ENCODE assay signal across 2 cellular contexts in genomic region chr3:113897373-113897777, GRCh38.
TF ChIP-seq lines count a peak whose summit lies in the region.

No MANE protein-coding gene starts in this region.

TF ChIP-seq in IMR-90, 13 proteins besides CTCF, POLR2A, EP300 and RAD21 (continued from another document):
- TF ChIP-seq, protein P1, sequence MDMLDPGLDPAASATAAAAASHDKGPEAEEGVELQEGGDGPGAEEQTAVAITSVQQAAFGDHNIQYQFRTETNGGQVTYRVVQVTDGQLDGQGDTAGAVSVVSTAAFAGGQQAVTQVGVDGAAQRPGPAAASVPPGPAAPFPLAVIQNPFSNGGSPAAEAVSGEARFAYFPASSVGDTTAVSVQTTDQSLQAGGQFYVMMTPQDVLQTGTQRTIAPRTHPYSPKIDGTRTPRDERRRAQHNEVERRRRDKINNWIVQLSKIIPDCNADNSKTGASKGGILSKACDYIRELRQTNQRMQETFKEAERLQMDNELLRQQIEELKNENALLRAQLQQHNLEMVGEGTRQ (IDR thresholded peaks at IDR 0.05; ENCODE audit: low read depth, low read length): no peak
- TF ChIP-seq BHLHE40 (IDR thresholded peaks at IDR 0.05; ENCODE audit: low read depth, low read length) (no peak), FOS (IDR thresholded peaks at IDR 0.05; ENCODE audit: low read depth, low read length) (no peak), NFE2L2 (IDR thresholded peaks at IDR 0.05; ENCODE audit: low read depth, low read length) (no peak), MAZ (IDR thresholded peaks at IDR 0.05; ENCODE audit: borderline replicate concordance, low read depth, low read length) (no peak), RFX5 (IDR thresholded peaks at IDR 0.05; ENCODE audit: low read depth, low read length) (no peak), MAFK (IDR thresholded peaks at IDR 0.05; ENCODE audit: low read depth, low read length) (no peak), CHD1 (IDR thresholded peaks at IDR 0.05; ENCODE audit: low read depth, low read length) (no peak), RCOR1 (IDR thresholded peaks at IDR 0.05; ENCODE audit: insufficient replicate concordance, low read length) (no peak)
- TF ChIP-seq, protein P2, sequence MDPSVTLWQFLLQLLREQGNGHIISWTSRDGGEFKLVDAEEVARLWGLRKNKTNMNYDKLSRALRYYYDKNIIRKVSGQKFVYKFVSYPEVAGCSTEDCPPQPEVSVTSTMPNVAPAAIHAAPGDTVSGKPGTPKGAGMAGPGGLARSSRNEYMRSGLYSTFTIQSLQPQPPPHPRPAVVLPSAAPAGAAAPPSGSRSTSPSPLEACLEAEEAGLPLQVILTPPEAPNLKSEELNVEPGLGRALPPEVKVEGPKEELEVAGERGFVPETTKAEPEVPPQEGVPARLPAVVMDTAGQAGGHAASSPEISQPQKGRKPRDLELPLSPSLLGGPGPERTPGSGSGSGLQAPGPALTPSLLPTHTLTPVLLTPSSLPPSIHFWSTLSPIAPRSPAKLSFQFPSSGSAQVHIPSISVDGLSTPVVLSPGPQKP (IDR thresholded peaks at IDR 0.05; ENCODE audit: borderline replicate concordance, low read depth, low read length): no peak
TF ChIP-seq in IMR-90: peak in this region for 0.

TF ChIP-seq in WTC11, 78 proteins besides CTCF, POLR2A, EP300 and RAD21 (continued from another document):
- TF ChIP-seq, protein P3, sequence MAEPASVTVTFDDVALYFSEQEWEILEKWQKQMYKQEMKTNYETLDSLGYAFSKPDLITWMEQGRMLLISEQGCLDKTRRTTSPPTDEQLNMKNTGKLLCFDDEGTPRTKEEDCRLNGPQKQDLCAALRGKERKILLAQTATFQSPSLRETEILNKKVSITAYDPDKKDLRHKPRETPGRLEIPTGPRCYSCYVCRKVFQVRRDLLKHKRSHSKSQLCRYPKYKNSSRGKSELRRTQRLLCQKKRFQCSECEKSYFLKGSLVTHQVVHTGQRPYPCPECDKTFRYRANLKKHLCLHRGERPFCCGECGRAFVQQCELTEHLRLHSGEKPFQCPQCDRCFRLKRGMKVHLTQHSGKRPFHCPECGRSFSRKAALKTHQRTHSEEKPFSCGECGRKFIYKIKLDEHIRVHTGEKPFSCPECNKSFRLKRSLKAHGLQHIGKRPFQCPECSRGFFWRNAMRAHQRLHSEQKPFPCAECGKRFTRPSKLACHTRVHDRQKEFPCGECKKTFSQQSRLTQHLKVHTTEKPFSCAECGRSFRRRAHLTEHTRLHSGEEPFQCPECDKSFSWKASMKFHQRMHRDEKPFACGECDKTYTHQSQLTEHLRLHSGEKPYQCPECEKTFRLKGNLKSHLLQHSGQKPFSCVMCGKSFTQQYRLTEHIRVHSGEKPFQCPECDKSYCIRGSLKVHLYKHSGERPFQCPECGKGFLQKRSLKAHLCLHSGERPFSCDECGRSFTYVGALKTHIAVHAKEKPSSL (CRISPR knock-in tag; conservative IDR thresholded peaks at IDR 0.05): no peak
- no peak for TF ChIP-seq ETV6 (CRISPR knock-in tag; IDR thresholded peaks at IDR 0.05)
- TF ChIP-seq MYBL2 (CRISPR knock-in tag; IDR thresholded peaks at IDR 0.05): no peak
- no peak for TF ChIP-seq ZNF317 (CRISPR knock-in tag; IDR thresholded peaks at IDR 0.05; ENCODE audit: borderline replicate concordance, low read depth)
- TF ChIP-seq TEAD4 (CRISPR knock-in tag; IDR thresholded peaks at IDR 0.05): no peak
- no peak for TF ChIP-seq NFYB (CRISPR knock-in tag; conservative IDR thresholded peaks at IDR 0.05; ENCODE audit: low read depth)
- no peak for TF ChIP-seq FOXP1 (CRISPR knock-in tag; IDR thresholded peaks at IDR 0.05; ENCODE audit: borderline replicate concordance)
- no peak for TF ChIP-seq JAZF1 (CRISPR knock-in tag; IDR thresholded peaks at IDR 0.05)
- TF ChIP-seq, protein P4, sequence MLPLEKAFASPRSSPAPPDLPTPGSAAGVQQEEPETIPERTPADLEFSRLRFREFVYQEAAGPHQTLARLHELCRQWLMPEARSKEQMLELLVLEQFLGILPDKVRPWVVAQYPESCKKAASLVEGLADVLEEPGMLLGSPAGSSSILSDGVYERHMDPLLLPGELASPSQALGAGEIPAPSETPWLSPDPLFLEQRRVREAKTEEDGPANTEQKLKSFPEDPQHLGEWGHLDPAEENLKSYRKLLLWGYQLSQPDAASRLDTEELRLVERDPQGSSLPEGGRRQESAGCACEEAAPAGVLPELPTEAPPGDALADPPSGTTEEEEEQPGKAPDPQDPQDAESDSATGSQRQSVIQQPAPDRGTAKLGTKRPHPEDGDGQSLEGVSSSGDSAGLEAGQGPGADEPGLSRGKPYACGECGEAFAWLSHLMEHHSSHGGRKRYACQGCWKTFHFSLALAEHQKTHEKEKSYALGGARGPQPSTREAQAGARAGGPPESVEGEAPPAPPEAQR (CRISPR knock-in tag; IDR thresholded peaks at IDR 0.05): no peak
- TF ChIP-seq, protein P5, sequence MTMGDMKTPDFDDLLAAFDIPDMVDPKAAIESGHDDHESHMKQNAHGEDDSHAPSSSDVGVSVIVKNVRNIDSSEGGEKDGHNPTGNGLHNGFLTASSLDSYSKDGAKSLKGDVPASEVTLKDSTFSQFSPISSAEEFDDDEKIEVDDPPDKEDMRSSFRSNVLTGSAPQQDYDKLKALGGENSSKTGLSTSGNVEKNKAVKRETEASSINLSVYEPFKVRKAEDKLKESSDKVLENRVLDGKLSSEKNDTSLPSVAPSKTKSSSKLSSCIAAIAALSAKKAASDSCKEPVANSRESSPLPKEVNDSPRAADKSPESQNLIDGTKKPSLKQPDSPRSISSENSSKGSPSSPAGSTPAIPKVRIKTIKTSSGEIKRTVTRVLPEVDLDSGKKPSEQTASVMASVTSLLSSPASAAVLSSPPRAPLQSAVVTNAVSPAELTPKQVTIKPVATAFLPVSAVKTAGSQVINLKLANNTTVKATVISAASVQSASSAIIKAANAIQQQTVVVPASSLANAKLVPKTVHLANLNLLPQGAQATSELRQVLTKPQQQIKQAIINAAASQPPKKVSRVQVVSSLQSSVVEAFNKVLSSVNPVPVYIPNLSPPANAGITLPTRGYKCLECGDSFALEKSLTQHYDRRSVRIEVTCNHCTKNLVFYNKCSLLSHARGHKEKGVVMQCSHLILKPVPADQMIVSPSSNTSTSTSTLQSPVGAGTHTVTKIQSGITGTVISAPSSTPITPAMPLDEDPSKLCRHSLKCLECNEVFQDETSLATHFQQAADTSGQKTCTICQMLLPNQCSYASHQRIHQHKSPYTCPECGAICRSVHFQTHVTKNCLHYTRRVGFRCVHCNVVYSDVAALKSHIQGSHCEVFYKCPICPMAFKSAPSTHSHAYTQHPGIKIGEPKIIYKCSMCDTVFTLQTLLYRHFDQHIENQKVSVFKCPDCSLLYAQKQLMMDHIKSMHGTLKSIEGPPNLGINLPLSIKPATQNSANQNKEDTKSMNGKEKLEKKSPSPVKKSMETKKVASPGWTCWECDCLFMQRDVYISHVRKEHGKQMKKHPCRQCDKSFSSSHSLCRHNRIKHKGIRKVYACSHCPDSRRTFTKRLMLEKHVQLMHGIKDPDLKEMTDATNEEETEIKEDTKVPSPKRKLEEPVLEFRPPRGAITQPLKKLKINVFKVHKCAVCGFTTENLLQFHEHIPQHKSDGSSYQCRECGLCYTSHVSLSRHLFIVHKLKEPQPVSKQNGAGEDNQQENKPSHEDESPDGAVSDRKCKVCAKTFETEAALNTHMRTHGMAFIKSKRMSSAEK (CRISPR knock-in tag; IDR thresholded peaks at IDR 0.05; ENCODE audit: borderline replicate concordance): no peak
- TF ChIP-seq STAT6 (CRISPR knock-in tag; conservative IDR thresholded peaks at IDR 0.05; ENCODE audit: low read depth): no peak
- TF ChIP-seq, protein P6, sequence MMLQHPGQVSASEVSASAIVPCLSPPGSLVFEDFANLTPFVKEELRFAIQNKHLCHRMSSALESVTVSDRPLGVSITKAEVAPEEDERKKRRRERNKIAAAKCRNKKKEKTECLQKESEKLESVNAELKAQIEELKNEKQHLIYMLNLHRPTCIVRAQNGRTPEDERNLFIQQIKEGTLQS (CRISPR knock-in tag; conservative IDR thresholded peaks at IDR 0.05): no peak
- TF ChIP-seq ZNF423 (CRISPR knock-in tag; IDR thresholded peaks at IDR 0.05): no peak
- TF ChIP-seq USF1 (CRISPR knock-in tag; IDR thresholded peaks at IDR 0.05): no peak
